In genomic region chr16:77732241-77732946, GRCh38 we compare ENCODE assay signal across 19 cellular contexts. TPM values are rescaled to one million over a fixed set of nuclear protein-coding genes. Genes with fewer than 3 reads are reported as not detected.
DNase-seq lines count a peak whose midpoint lies in the region; ATAC-seq and TF ChIP-seq lines count a peak whose summit lies in the region.
"Had no signal": no experiment of that assay in that cellular context is flagged by ENCODE, and none has a peak within 500 bp of the region (broad histone marks: within the 10 kb centered on the region; RNA-seq: fewer than 3 reads in every experiment).

No MANE protein-coding gene starts in this region.

- no peaks in the 10 kb centered on the region for H3K27me3 ChIP-seq in RWPE2 (ENCODE audit: insufficient read depth, poor library complexity, severe bottlenecking)
- no peaks in the 10 kb centered on the region for H3K27me3 ChIP-seq in endodermal cell (ENCODE audit: control insufficient read depth, insufficient read depth, low read length, poor library complexity, severe bottlenecking)

- H3K27ac ChIP-seq in RWPE2 (ENCODE audit: poor library complexity, severe bottlenecking) (no peak overlapping the region), endodermal cell (ENCODE audit: low read depth, low read length) (no peak overlapping the region)

- ATAC-seq in activated CD8-positive, alpha-beta T cell treated with anti-CD3 and anti-CD28 coated beads for 36 hours: peak; percentile 45
- no peak for ATAC-seq in activated CD8-positive, alpha-beta T cell treated with anti-CD3 and anti-CD28 coated beads, Interleukin-2, amount 10 ng/mL, durations not matched to agents 7 days and 5 days
- ATAC-seq in RWPE2 (ENCODE audit: low read depth) (peak; percentile 81; the same call in 1 of the 3 replicates), GM18909 (IDR thresholded peaks at IDR 0.05; ENCODE audit: poor library complexity, unreplicated experiment) (no peak)
- peak; percentile 74 for ATAC-seq in stimulated activated effector memory CD8-positive, alpha-beta T cell treated with anti-CD3 and anti-CD28 coated beads, Interleukin-12 subunit alpha, Interleukin-12 subunit beta, amount 100 ng/mL, for 72 hours
- ATAC-seq: natural killer cell, T-helper 17 cell had no signal

- H3K4me3 ChIP-seq in RWPE2 (ENCODE audit: severe bottlenecking) (no peak overlapping the region), fibroblast of mammary gland (ENCODE audit: control insufficient read depth, low read depth, low read length) (no peak overlapping the region), endodermal cell (ENCODE audit: low read length) (no peak overlapping the region)

- H3K27ac Mint-ChIP-seq in activated CD8-positive, alpha-beta T cell treated with anti-CD3 and anti-CD28 coated beads for 36 hours: no peak overlapping the region
- no peak overlapping the region for H3K27ac Mint-ChIP-seq in activated CD8-positive, alpha-beta T cell treated with anti-CD3 and anti-CD28 coated beads, Interleukin-2, amount 10 ng/mL, durations not matched to agents 7 days and 5 days
- H3K27ac Mint-ChIP-seq in stimulated activated effector memory CD8-positive, alpha-beta T cell treated with anti-CD3 and anti-CD28 coated beads, Interleukin-12 subunit alpha, Interleukin-12 subunit beta, amount 100 ng/mL, for 72 hours: no peak overlapping the region
- no peak overlapping the region for H3K27ac Mint-ChIP-seq in endodermal cell
- H3K27ac Mint-ChIP-seq: immature natural killer cell, natural killer cell, progenitor cell of endocrine pancreas, T-helper 17 cell had no signal

- H3K27me3 Mint-ChIP-seq in activated CD8-positive, alpha-beta T cell treated with anti-CD3 and anti-CD28 coated beads for 36 hours: no peaks in the 10 kb centered on the region
- H3K27me3 Mint-ChIP-seq in activated CD8-positive, alpha-beta T cell treated with anti-CD3 and anti-CD28 coated beads, Interleukin-2, amount 10 ng/mL, durations not matched to agents 7 days and 5 days (ENCODE audit: low read depth): no peaks in the 10 kb centered on the region
- H3K27me3 Mint-ChIP-seq in endodermal cell (ENCODE audit: insufficient read depth): no peaks in the 10 kb centered on the region
- H3K27me3 Mint-ChIP-seq: CD8-positive, alpha-beta memory T cell; progenitor cell of endocrine pancreas; T-helper 17 cell had no signal

- WGBS in endodermal cell (ENCODE audit: insufficient coverage in 1 of 2, insufficient read length in 1 of 2), 2 experiments: 80 to 89% methylated on average over 6 to 8 of the region's 11 CpGs

- H3K36me3 Mint-ChIP-seq in activated CD8-positive, alpha-beta T cell treated with anti-CD3 and anti-CD28 coated beads for 36 hours (ENCODE audit: low read depth): peaks cover 17% of the 10 kb centered on the region
- H3K36me3 Mint-ChIP-seq in activated CD8-positive, alpha-beta T cell treated with anti-CD3 and anti-CD28 coated beads, Interleukin-2, amount 10 ng/mL, durations not matched to agents 7 days and 5 days (ENCODE audit: low read depth): peaks cover 5% of the 10 kb centered on the region
- no peaks in the 10 kb centered on the region for H3K36me3 Mint-ChIP-seq in stimulated activated effector memory CD8-positive, alpha-beta T cell treated with anti-CD3 and anti-CD28 coated beads, Interleukin-12 subunit alpha, Interleukin-12 subunit beta, amount 100 ng/mL, for 72 hours
- peaks cover 3% of the 10 kb centered on the region for H3K36me3 Mint-ChIP-seq in endodermal cell (ENCODE audit: low read depth)
- H3K36me3 Mint-ChIP-seq: natural killer cell had no signal

- CTCF ChIA-PET in activated CD8-positive, alpha-beta T cell treated with anti-CD3 and anti-CD28 coated beads for 36 hours (lab: Charles Lee): no interaction called here
- CTCF ChIA-PET in activated CD8-positive, alpha-beta T cell treated with anti-CD3 and anti-CD28 coated beads, Interleukin-2, amount 10 ng/mL, durations not matched to agents 7 days and 5 days (lab: Charles Lee): no interaction called here

- DNase-seq in activated CD8-positive, alpha-beta T cell treated with anti-CD3 and anti-CD28 coated beads for 36 hours: peak; percentile 23
- no peak for DNase-seq in activated CD8-positive, alpha-beta T cell treated with anti-CD3 and anti-CD28 coated beads, Interleukin-2, amount 10 ng/mL, durations not matched to agents 7 days and 5 days
- no peak for DNase-seq in RWPE2 (ENCODE audit: low spot score)
- peak; percentile 82 for DNase-seq in fibroblast of mammary gland (ENCODE audit: low read depth)
- no peak for DNase-seq in stimulated activated effector memory CD8-positive, alpha-beta T cell treated with anti-CD3 and anti-CD28 coated beads, Interleukin-12 subunit alpha, Interleukin-12 subunit beta, amount 100 ng/mL, for 72 hours (ENCODE audit: low spot score in 2 of 2)
- DNase-seq in retina: no peak
- no peak for DNase-seq in endodermal cell
- DNase-seq: activated T-cell treated with anti-CD3 and anti-CD28 coated beads, Interleukin-2, amount 50 U/mL, for 4 hours; CD8-positive, alpha-beta memory T cell; cerebellar nuclear complex; immature natural killer cell; natural killer cell; NCI-H187 treated with DMSO at 0.1 percent for 48 hours; NCI-H510A; SHP77 treated with DMSO at 0.1 percent for 48 hours; stimulated activated CD4-positive, alpha-beta T cell treated with anti-CD3 and anti-CD28 coated beads, Interleukin-15, amount 100 ng/mL, for 24 hours; T-helper 17 cell had no signal

- H3K36me3 ChIP-seq in RWPE2 (ENCODE audit: low read depth): no peaks in the 10 kb centered on the region
- H3K36me3 ChIP-seq in endodermal cell (ENCODE audit: control insufficient read depth, insufficient read depth, low read length): no peaks in the 10 kb centered on the region

- no peaks in the 10 kb centered on the region for H3K9me3 ChIP-seq in RWPE2 (ENCODE audit: severe bottlenecking)
- H3K9me3 ChIP-seq in endodermal cell (ENCODE audit: control insufficient read depth, low read length): peaks cover 5% of the 10 kb centered on the region

- no peak overlapping the region for H3K4me3 Mint-ChIP-seq in activated CD8-positive, alpha-beta T cell treated with anti-CD3 and anti-CD28 coated beads for 36 hours
- no peak overlapping the region for H3K4me3 Mint-ChIP-seq in activated CD8-positive, alpha-beta T cell treated with anti-CD3 and anti-CD28 coated beads, Interleukin-2, amount 10 ng/mL, durations not matched to agents 7 days and 5 days
- H3K4me3 Mint-ChIP-seq in stimulated activated effector memory CD8-positive, alpha-beta T cell treated with anti-CD3 and anti-CD28 coated beads, Interleukin-12 subunit alpha, Interleukin-12 subunit beta, amount 100 ng/mL, for 72 hours: no peak overlapping the region
- H3K4me3 Mint-ChIP-seq in endodermal cell: no peak overlapping the region
- H3K4me3 Mint-ChIP-seq: activated T-cell treated with anti-CD3 and anti-CD28 coated beads, Interleukin-2, amount 50 U/mL, for 4 hours; CD8-positive, alpha-beta memory T cell; immature natural killer cell; natural killer cell; T-helper 17 cell had no signal

- no peak overlapping the region for H3K9ac ChIP-seq in endodermal cell (ENCODE audit: extremely low read depth, low read length, poor library complexity, severe bottlenecking)

- peaks cover 7% of the 10 kb centered on the region for H3K9me3 Mint-ChIP-seq in activated CD8-positive, alpha-beta T cell treated with anti-CD3 and anti-CD28 coated beads for 36 hours
- H3K9me3 Mint-ChIP-seq in activated CD8-positive, alpha-beta T cell treated with anti-CD3 and anti-CD28 coated beads, Interleukin-2, amount 10 ng/mL, durations not matched to agents 7 days and 5 days (ENCODE audit: insufficient read depth): no peaks in the 10 kb centered on the region
- H3K9me3 Mint-ChIP-seq in stimulated activated effector memory CD8-positive, alpha-beta T cell treated with anti-CD3 and anti-CD28 coated beads, Interleukin-12 subunit alpha, Interleukin-12 subunit beta, amount 100 ng/mL, for 72 hours: peaks cover 6% of the 10 kb centered on the region
- H3K9me3 Mint-ChIP-seq in endodermal cell: peaks cover 12% of the 10 kb centered on the region
- H3K9me3 Mint-ChIP-seq: activated T-cell treated with anti-CD3 and anti-CD28 coated beads, Interleukin-2, amount 50 U/mL, for 4 hours; immature natural killer cell had no signal

- intact Hi-C loops in activated CD8-positive, alpha-beta T cell treated with anti-CD3 and anti-CD28 coated beads for 36 hours (cut with micrococcal nuclease): no loop called here

- H3K4me1 ChIP-seq in RWPE2 (ENCODE audit: insufficient read depth, poor library complexity, severe bottlenecking): no peaks in the 10 kb centered on the region
- no peaks in the 10 kb centered on the region for H3K4me1 ChIP-seq in endodermal cell (ENCODE audit: control insufficient read depth, insufficient read depth, low read length)

- TF ChIP-seq CTCF in activated CD8-positive, alpha-beta T cell treated with anti-CD3 and anti-CD28 coated beads for 36 hours (IDR thresholded peaks at IDR 0.05): no peak
- TF ChIP-seq CTCF in RWPE2 (IDR thresholded peaks at IDR 0.05; ENCODE audit: poor library complexity, severe bottlenecking) (no peak), fibroblast of mammary gland (conservative IDR thresholded peaks at IDR 0.05; ENCODE audit: control insufficient read depth, insufficient read depth, low read depth, low read length) (no peak), endodermal cell (conservative IDR thresholded peaks at IDR 0.05) (no peak)

- POLR2A ChIA-PET in activated CD8-positive, alpha-beta T cell treated with anti-CD3 and anti-CD28 coated beads for 36 hours (lab: Charles Lee): no interaction called here
- POLR2A ChIA-PET in activated CD8-positive, alpha-beta T cell treated with anti-CD3 and anti-CD28 coated beads, Interleukin-2, amount 10 ng/mL, durations not matched to agents 7 days and 5 days (lab: Charles Lee): no interaction called here

- peaks cover 6% of the 10 kb centered on the region for H3K4me1 Mint-ChIP-seq in activated CD8-positive, alpha-beta T cell treated with anti-CD3 and anti-CD28 coated beads for 36 hours (ENCODE audit: low read depth)
- H3K4me1 Mint-ChIP-seq in activated CD8-positive, alpha-beta T cell treated with anti-CD3 and anti-CD28 coated beads, Interleukin-2, amount 10 ng/mL, durations not matched to agents 7 days and 5 days (ENCODE audit: low read depth): peaks cover 6% of the 10 kb centered on the region
- H3K4me1 Mint-ChIP-seq in stimulated activated effector memory CD8-positive, alpha-beta T cell treated with anti-CD3 and anti-CD28 coated beads, Interleukin-12 subunit alpha, Interleukin-12 subunit beta, amount 100 ng/mL, for 72 hours: peaks cover 11% of the 10 kb centered on the region
- no peaks in the 10 kb centered on the region for H3K4me1 Mint-ChIP-seq in endodermal cell
- H3K4me1 Mint-ChIP-seq: T-helper 17 cell had no signal

RNA-seq across cellular contexts. Expression of gene NUDT7, which starts 10.1 kb away (rescaled TPM):
- total RNA-seq in activated CD8-positive, alpha-beta T cell treated with anti-CD3 and anti-CD28 coated beads for 36 hours: 1 to 10 TPM; 6.4 to 8.0 TPM
- 1 to 10 TPM; 2.5 to 3.0 TPM for total RNA-seq in activated CD8-positive, alpha-beta T cell treated with anti-CD3 and anti-CD28 coated beads, Interleukin-2, amount 10 ng/mL, durations not matched to agents 7 days and 5 days
- total RNA-seq in endodermal cell: 10 to 100 TPM in 1 of 2 donors, 1 to 10 TPM in 1; 6.1 to 10.9 TPM
- polyA plus RNA-seq in endodermal cell (2013, experiment 1 of 2): 14.1 TPM
- 12.7 TPM for polyA plus RNA-seq in endodermal cell (2013, experiment 2 of 2)

RNA-seq across cellular contexts. Expression of gene VAT1L, which starts 56.0 kb away (rescaled TPM):
- total RNA-seq in activated CD8-positive, alpha-beta T cell treated with anti-CD3 and anti-CD28 coated beads for 36 hours: not detected
- not detected for total RNA-seq in activated CD8-positive, alpha-beta T cell treated with anti-CD3 and anti-CD28 coated beads, Interleukin-2, amount 10 ng/mL, durations not matched to agents 7 days and 5 days
- total RNA-seq in endodermal cell: 1 to 10 TPM in 1 of 2 donors, under 1 TPM in 1; 0.53 to 4.1 TPM
- polyA plus RNA-seq in endodermal cell (2013, experiment 1 of 2): 27.8 TPM
- polyA plus RNA-seq in endodermal cell (2013, experiment 2 of 2): 23.1 TPM
- total RNA-seq: CD8-positive, alpha-beta memory T cell; natural killer cell; T-helper 17 cell had no signal
- polyA plus RNA-seq: CD8-positive, alpha-beta memory T cell; immature natural killer cell had no signal

Comparison
In these comparisons a context has a peak if more than half of its experiments do, and no peak if none do; other contexts are left out.
1. ATAC-seq: peak in activated CD8-positive, alpha-beta T cell treated with anti-CD3 and anti-CD28 coated beads for 36 hours (single experiment), RWPE2 (single experiment) and stimulated activated effector memory CD8-positive, alpha-beta T cell treated with anti-CD3 and anti-CD28 coated beads, Interleukin-12 subunit alpha, Interleukin-12 subunit beta, amount 100 ng/mL, for 72 hours (single experiment); none in activated CD8-positive, alpha-beta T cell treated with anti-CD3 and anti-CD28 coated beads, Interleukin-2, amount 10 ng/mL, durations not matched to agents 7 days and 5 days (single experiment) and GM18909 (single experiment).
2. DNase-seq: peak in activated CD8-positive, alpha-beta T cell treated with anti-CD3 and anti-CD28 coated beads for 36 hours (single experiment) and fibroblast of mammary gland (single experiment); none in activated CD8-positive, alpha-beta T cell treated with anti-CD3 and anti-CD28 coated beads, Interleukin-2, amount 10 ng/mL, durations not matched to agents 7 days and 5 days (single experiment), RWPE2 (single experiment), stimulated activated effector memory CD8-positive, alpha-beta T cell treated with anti-CD3 and anti-CD28 coated beads, Interleukin-12 subunit alpha, Interleukin-12 subunit beta, amount 100 ng/mL, for 72 hours (0 of 2), retina (single experiment) and endodermal cell (single experiment).